Comparison of ENCODE assay signal across 16 cellular contexts in genomic region chr16:35664091-35664693, GRCh38.
A peak's percentile ranks its signal among the peaks of the same experiment; 100 is the strongest.
DNase-seq lines count a peak whose midpoint lies in the region; ATAC-seq, FAIRE-seq and TF ChIP-seq lines count a peak whose summit lies in the region.
"Had no signal": no experiment of that assay in that cellular context is flagged by ENCODE, and none has a peak within 500 bp of the region (broad histone marks: within the 10 kb centered on the region; RNA-seq: fewer than 3 reads in every experiment).

No MANE protein-coding gene starts in this region.

- TF ChIP-seq POLR2A in H54 (IDR thresholded peaks at IDR 0.05; ENCODE audit: low read depth, low read length) = no peak

- H2AFZ ChIP-seq in PC-9 = no peak overlapping the region

- no peak for FAIRE-seq in H54 (lab: Jason Lieb, UNC)
- FAIRE-seq: G401.6, GM12892 had no signal

- H3K9me3 Mint-ChIP-seq in osteocyte (ENCODE audit: unreplicated experiment) = peaks cover 40% of the 10 kb centered on the region
- peaks cover 15 to 22% of the 10 kb centered on the region in 2 donors for H3K9me3 Mint-ChIP-seq in stimulated activated naive B cell treated with anti-CD40 and anti-IgM and Interleukin-4, amounts not matched to agents 10 μg/mL and 1 μg/mL and 100 μg/mL, for 72 hours

- no peaks in the 10 kb centered on the region for H3K36me3 Mint-ChIP-seq in osteocyte (ENCODE audit: unreplicated experiment)
- no peaks in the 10 kb centered on the region for H3K36me3 Mint-ChIP-seq in stimulated activated naive B cell treated with anti-CD40 and anti-IgM and Interleukin-4, amounts not matched to agents 10 μg/mL and 1 μg/mL and 100 μg/mL, for 72 hours
- H3K36me3 Mint-ChIP-seq: CD8-positive, alpha-beta T cell had no signal

- no peaks in the 10 kb centered on the region for H4K20me1 ChIP-seq in PC-9 (ENCODE audit: insufficient read depth)

- peaks cover 11% of the 10 kb centered on the region for H3K9me3 ChIP-seq in ectodermal cell (ENCODE audit: control insufficient read depth, low read length)
- no peaks in the 10 kb centered on the region for H3K9me3 ChIP-seq in PC-9 (ENCODE audit: insufficient read depth, low read depth)
- H3K9me3 ChIP-seq: Caco-2 had no signal

- no peaks in the 10 kb centered on the region for H3K27me3 ChIP-seq in ectodermal cell (ENCODE audit: control insufficient read depth, insufficient read depth, low read length, poor library complexity, severe bottlenecking)
- no peaks in the 10 kb centered on the region for H3K27me3 ChIP-seq in PC-9 (ENCODE audit: insufficient read depth, low read depth)

- POLR2A ChIA-PET in PC-9 (lab: Charles Lee; ENCODE audit: unreplicated experiment) = no interaction called here

- no peaks in the 10 kb centered on the region for H3K9me2 ChIP-seq in PC-9 (ENCODE audit: insufficient read depth)

- H3K27ac ChIP-seq in ectodermal cell (ENCODE audit: insufficient read depth, low read depth, low read length, poor library complexity, severe bottlenecking) (no peak overlapping the region), PC-9 (no peak overlapping the region)

- TF ChIP-seq CTCF in osteocyte (IDR thresholded peaks at IDR 0.05) (no peak), PC-9 (conservative IDR thresholded peaks at IDR 0.05) (no peak)

- CTCF ChIA-PET in PC-9 (lab: Charles Lee) = no interaction called here

- intact Hi-C loops in PC-9 (cut with micrococcal nuclease; ENCODE audit: unreplicated experiment) = no loop called here

- DNase-seq in OCI-M1 (lab: John Stamatoyannopoulos, UW) = peak; percentile 14
- DNase-seq in osteocyte (ENCODE audit: extremely low spot score, unreplicated experiment) = peak; percentile 75
- no peak for DNase-seq in PC-9
- no peak for DNase-seq in stimulated activated naive B cell treated with anti-CD40 and anti-IgM and Interleukin-4, amounts not matched to agents 10 μg/mL and 1 μg/mL and 100 μg/mL, for 72 hours
- DNase-seq in H54 (ENCODE audit: insufficient read length, low spot score) = no peak
- DNase-seq: C1 segment of cervical spinal cord; Caco-2; CD8-positive, alpha-beta T cell; DMS153; DND-41; GOT3; H7; HCEC 1CT had no signal

- H3K4me3 ChIP-seq in ectodermal cell (ENCODE audit: insufficient read depth, low read depth, low read length) = peak overlapping the region; percentile 3
- no peak overlapping the region for H3K4me3 ChIP-seq in PC-9

- H3K4me1 ChIP-seq in ectodermal cell (ENCODE audit: control insufficient read depth, insufficient read depth, low read length) (no peaks in the 10 kb centered on the region), PC-9 (replicated peaks; ENCODE audit: insufficient read depth) (no peaks in the 10 kb centered on the region)
- H3K4me1 ChIP-seq: Caco-2 had no signal

- WGBS in ectodermal cell, 2 experiments = 77 to 83% methylated on average over 3 of the region's 3 CpGs

- H3K4me3 Mint-ChIP-seq in osteocyte (ENCODE audit: unreplicated experiment) = no peak overlapping the region
- no peak overlapping the region for H3K4me3 Mint-ChIP-seq in stimulated activated naive B cell treated with anti-CD40 and anti-IgM and Interleukin-4, amounts not matched to agents 10 μg/mL and 1 μg/mL and 100 μg/mL, for 72 hours
- H3K4me3 Mint-ChIP-seq: CD8-positive, alpha-beta T cell had no signal

- no peak overlapping the region for H3K27ac Mint-ChIP-seq in osteocyte (ENCODE audit: unreplicated experiment)
- H3K27ac Mint-ChIP-seq in stimulated activated naive B cell treated with anti-CD40 and anti-IgM and Interleukin-4, amounts not matched to agents 10 μg/mL and 1 μg/mL and 100 μg/mL, for 72 hours = no peak overlapping the region
- H3K27ac Mint-ChIP-seq: CD8-positive, alpha-beta T cell had no signal

- no peaks in the 10 kb centered on the region for H3F3A ChIP-seq in PC-9 (ENCODE audit: insufficient read depth, low read depth)

- H3K36me3 ChIP-seq in ectodermal cell (ENCODE audit: control insufficient read depth, insufficient read depth, low read length) (no peaks in the 10 kb centered on the region), PC-9 (ENCODE audit: low read depth) (no peaks in the 10 kb centered on the region)

- no peaks in the 10 kb centered on the region for H3K79me2 ChIP-seq in PC-9 (ENCODE audit: low read depth)

- H3K4me1 Mint-ChIP-seq in osteocyte (ENCODE audit: unreplicated experiment) = no peaks in the 10 kb centered on the region
- no peaks in the 10 kb centered on the region for H3K4me1 Mint-ChIP-seq in stimulated activated naive B cell treated with anti-CD40 and anti-IgM and Interleukin-4, amounts not matched to agents 10 μg/mL and 1 μg/mL and 100 μg/mL, for 72 hours

- no peaks in the 10 kb centered on the region for H3K27me3 Mint-ChIP-seq in osteocyte (ENCODE audit: unreplicated experiment)
- H3K27me3 Mint-ChIP-seq in stimulated activated naive B cell treated with anti-CD40 and anti-IgM and Interleukin-4, amounts not matched to agents 10 μg/mL and 1 μg/mL and 100 μg/mL, for 72 hours = no peaks in the 10 kb centered on the region

- BruUV-seq in PC-9 (replicated peaks; lab: Mats Ljungman, UMichigan) = no TSS peak

- no peak overlapping the region for H3K4me2 ChIP-seq in PC-9

- no peak for ATAC-seq in stimulated activated naive B cell treated with anti-CD40 and anti-IgM and Interleukin-4, amounts not matched to agents 10 μg/mL and 1 μg/mL and 100 μg/mL, for 72 hours (replicated peaks)
- ATAC-seq: CD8-positive, alpha-beta T cell had no signal

Comparison
In these comparisons a context has a peak if more than half of its experiments do, and no peak if none do; other contexts are left out.
1. DNase-seq: peak in OCI-M1 (single experiment) and osteocyte (single experiment); none in PC-9 (0 of 2), stimulated activated naive B cell treated with anti-CD40 and anti-IgM and Interleukin-4, amounts not matched to agents 10 μg/mL and 1 μg/mL and 100 μg/mL, for 72 hours (single experiment) and H54 (single experiment).